In the genomic region with DNA sequence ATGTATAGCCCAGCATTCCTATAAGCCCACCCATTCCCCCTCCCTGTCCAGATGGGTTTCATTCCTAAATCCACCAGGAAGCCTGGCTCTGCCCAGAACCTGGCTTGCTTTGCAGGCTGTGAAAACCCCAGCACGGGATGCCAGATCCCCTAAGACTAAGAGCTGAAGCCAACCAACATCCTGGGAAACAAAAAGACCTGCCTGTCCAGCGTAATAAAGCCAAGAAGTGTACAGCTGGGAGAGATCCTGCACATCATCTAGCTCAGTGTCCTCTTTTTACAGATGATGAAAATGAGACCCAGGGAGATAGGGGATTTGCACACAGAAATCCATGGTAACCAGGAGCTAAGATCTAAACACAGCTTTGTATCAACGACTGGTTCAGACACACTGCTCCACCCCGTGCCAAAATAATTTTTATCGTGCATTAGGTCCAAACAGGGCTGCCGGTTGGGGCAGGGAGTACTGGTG, we compare ENCODE assay signal across 7 cellular contexts. TPM values are rescaled to one million over a fixed set of nuclear protein-coding genes. Genes with fewer than 3 reads are reported as not detected.
A peak's percentile ranks its signal among the peaks of the same experiment; 100 is the strongest.
DNase-seq lines count a peak whose midpoint lies in the region; ATAC-seq, FAIRE-seq and TF ChIP-seq lines count a peak whose summit lies in the region.

No MANE protein-coding gene starts in this region.

- H3K36me3 ChIP-seq in HUES6 (ENCODE audit: control insufficient read depth, insufficient read depth, low read length) (peaks cover 44% of the 10 kb centered on the region), subcutaneous abdominal adipose tissue (ENCODE audit: control insufficient read depth in 5 of 5, insufficient read depth in 5 of 5, low read length in 5 of 5) (peaks cover 0 to 11% (median 0%) of the 10 kb centered on the region in 5 donors), small intestine (ENCODE audit: control insufficient read depth in 2 of 2, insufficient read depth in 2 of 2, low read length in 2 of 2) (no peaks in the 10 kb centered on the region)

- peaks cover 60% of the 10 kb centered on the region for H3K36me3 Mint-ChIP-seq in MCF 10A (ENCODE audit: insufficient read depth, unreplicated experiment)

- H3K4me1 ChIP-seq in HUES6 (ENCODE audit: control insufficient read depth, insufficient read depth, low read length) (peaks cover 35% of the 10 kb centered on the region), subcutaneous abdominal adipose tissue (ENCODE audit: control insufficient read depth in 5 of 5, insufficient read depth in 5 of 5, low read length in 5 of 5) (peaks cover 4 to 53% (median 37%) of the 10 kb centered on the region in 5 donors), small intestine (ENCODE audit: control insufficient read depth in 2 of 2, insufficient read depth in 1 of 2, low read depth in 1 of 2, low read length in 1 of 2) (peaks cover 2 to 6% of the 10 kb centered on the region in 2 donors)

- H3K9me3 ChIP-seq in HUES6 (ENCODE audit: control insufficient read depth, insufficient read depth, low read depth, low read length) (no peaks in the 10 kb centered on the region), subcutaneous abdominal adipose tissue (ENCODE audit: control insufficient read depth in 5 of 5, low read length in 5 of 5) (no peaks in the 10 kb centered on the region), small intestine (ENCODE audit: control insufficient read depth, low read depth) (no peaks in the 10 kb centered on the region)

- H3K27ac ChIP-seq in HUES6 (ENCODE audit: low read depth, low read length) (no peak overlapping the region), layer of hippocampus (ENCODE audit: low read depth, low read length) (peak overlapping the region; percentile 72), subcutaneous abdominal adipose tissue (ENCODE audit: low read depth, low read length) (peak overlapping the region; percentile 42), small intestine (ENCODE audit: low read depth in 1 of 2, low read length in 1 of 2) (peak overlapping the region in 1 of 2 donors; percentile 91)

- FAIRE-seq in small intestine (lab: Jason Lieb, UNC) = no peak

- POLR2A ChIA-PET in MCF 10A (lab: Yijun Ruan, JAX) = interaction anchor here (0.6 to 9.4 kb wide), 32 partner anchors 9 to 898 kb away, joined by 3 to 81 read pairs (median 7); a partner anchor contains a TSS

- CTCF ChIA-PET in MCF 10A (lab: Yijun Ruan, JAX) = interaction anchor here (0.5 to 2.2 kb wide), 9 partner anchors 13 to 889 kb away, joined by 3 to 20 read pairs (median 4); no protein-coding TSS in a partner anchor

- TF ChIP-seq CTCF in MCF 10A (IDR thresholded peaks at IDR 0.05; ENCODE audit: unreplicated experiment) = no peak

- H3K27ac Mint-ChIP-seq in MCF 10A (ENCODE audit: low read depth, unreplicated experiment) = peak overlapping the region; percentile 97

- peak overlapping the region; percentile 98 for H3K4me3 Mint-ChIP-seq in MCF 10A (ENCODE audit: unreplicated experiment)

- H3K9me3 Mint-ChIP-seq in MCF 10A (ENCODE audit: unreplicated experiment) = no peaks in the 10 kb centered on the region

- intact Hi-C loops in MCF 10A (cut with micrococcal nuclease) = loop anchor here (1.0 to 10.0 kb wide), 2 partner anchors 210 to 342 kb away; no protein-coding TSS in a partner anchor

- no peaks in the 10 kb centered on the region for H3K27me3 Mint-ChIP-seq in MCF 10A (ENCODE audit: insufficient read depth, unreplicated experiment)

- H3K4me3 ChIP-seq in HUES6 (ENCODE audit: low read depth, low read length) (peak overlapping the region; percentile 94), subcutaneous abdominal adipose tissue (ENCODE audit: low read depth in 1 of 5, low read length in 5 of 5) (peak overlapping the region; percentile 85 to 97 (median 94)), small intestine (ENCODE audit: low read depth in 1 of 2, low read length in 2 of 2) (peak overlapping the region in 1 of 2 donors; percentile 75)

- H3K9ac ChIP-seq in HUES6 (ENCODE audit: low read length) (peak overlapping the region; percentile 93), subcutaneous abdominal adipose tissue (ENCODE audit: low read length in 5 of 5) (peak overlapping the region; percentile 39 to 95 (median 83))

- ATAC-seq in HG03159 (IDR thresholded peaks at IDR 0.05; ENCODE audit: unreplicated experiment) (no peak), GM21529 (IDR thresholded peaks at IDR 0.05; ENCODE audit: unreplicated experiment) (no peak)

- no TSS peak for BruUV-seq in MCF 10A (replicated peaks; lab: Mats Ljungman, UMichigan)

- DNase-seq in MCF 10A (ENCODE audit: unreplicated experiment) (no peak), small intestine (no peak)

- H3K27me3 ChIP-seq in HUES6 (ENCODE audit: control insufficient read depth, insufficient read depth, low read length) (no peaks in the 10 kb centered on the region), layer of hippocampus (ENCODE audit: control insufficient read depth, insufficient read depth, low read length) (no peaks in the 10 kb centered on the region), subcutaneous abdominal adipose tissue (ENCODE audit: control insufficient read depth in 5 of 5, insufficient read depth in 4 of 5, low read length in 5 of 5) (no peaks in the 10 kb centered on the region), small intestine (ENCODE audit: control insufficient read depth in 2 of 2, insufficient read depth in 2 of 2, low read length in 2 of 2) (peaks cover 0 to 6% of the 10 kb centered on the region in 2 donors)

- 18 to 35% (median 34%) methylated on average over 6 of the region's 6 CpGs for WGBS in small intestine, 3 donors

- H3K4me1 Mint-ChIP-seq in MCF 10A (ENCODE audit: insufficient read depth, unreplicated experiment) = peaks cover 36% of the 10 kb centered on the region

RNA-seq across cellular contexts. Expression of a gene that starts 3.0 kb away (rescaled TPM):
- total RNA-seq in MCF 10A (2022) = 158 and 182 TPM in 2 replicates
- 10 to 100 TPM; 14.8 to 28.4 (median 20.6) TPM for polyA plus RNA-seq in small intestine
